In genomic region chr5:150774145-150774544, GRCh38 we compare ENCODE assay signal across 14 cellular contexts. TPM values are rescaled to one million over a fixed set of nuclear protein-coding genes. Genes with fewer than 3 reads are reported as not detected.
DNase-seq lines count a peak whose midpoint lies in the region; ATAC-seq and TF ChIP-seq lines count a peak whose summit lies in the region.
"Had no signal": no experiment of that assay in that cellular context is flagged by ENCODE, and none has a peak within 500 bp of the region (broad histone marks: within the 10 kb centered on the region; RNA-seq: fewer than 3 reads in every experiment).

No MANE protein-coding gene starts in this region.

- H3K27me3 ChIP-seq in skeletal muscle satellite cell (ENCODE audit: control insufficient read depth, insufficient read depth, low read length), result no peaks in the 10 kb centered on the region

- H3K9me3 ChIP-seq in skeletal muscle satellite cell (replicated peaks; ENCODE audit: low read length), result no peaks in the 10 kb centered on the region

- H3K4me1 ChIP-seq in skeletal muscle satellite cell (ENCODE audit: control insufficient read depth, insufficient read depth, low read length), result peaks cover 28% of the 10 kb centered on the region

- H3K4me2 ChIP-seq in skeletal muscle satellite cell (ENCODE audit: low read length), result peak overlapping the region; percentile 66

- intact Hi-C loops in left colon (cut with DNase I, micrococcal nuclease), result no loop called here

- no peak overlapping the region for H3K4me3 ChIP-seq in skeletal muscle satellite cell (ENCODE audit: low read length)

- peak overlapping the region; percentile 30 for H3K9ac ChIP-seq in skeletal muscle satellite cell (ENCODE audit: low read depth, low read length)

- TF ChIP-seq POLR2A in erythroblast (IDR thresholded peaks at IDR 0.05; ENCODE audit: low read length), result no peak

- peak; percentile 11 for DNase-seq in SKM-1 treated with dmso at 0.1 percent for 144 hours (lab: John Stamatoyannopoulos, UW; ENCODE audit: unreplicated experiment)
- DNase-seq in SKM-1 (lab: John Stamatoyannopoulos, UW; ENCODE audit: unreplicated experiment), result no peak
- DNase-seq in SK-N-DZ (ENCODE audit: low spot score), result peak; percentile 65
- peak; percentile 54 to 79 for DNase-seq in erythroblast (lab: John Stamatoyannopoulos, UW)
- DNase-seq in left colon, result no peak
- no peak for DNase-seq in DMS153 treated with DMSO at 0.1 percent for 48 hours (lab: John Stamatoyannopoulos, UW; ENCODE audit: unreplicated experiment)
- DNase-seq: 8988T; activated naive CD8-positive, alpha-beta T cell treated with anti-CD3 and anti-CD28 coated beads, Interleukin-2, amount 50 U/mL, for 24 hours; immature natural killer cell; natural killer cell; NCI-H526 treated with DMSO at 0.1 percent for 48 hours had no signal

- ATAC-seq in HG02623 (IDR thresholded peaks at IDR 0.05; ENCODE audit: unreplicated experiment) (no peak), left colon (no peak)
- ATAC-seq: activated naive CD8-positive, alpha-beta T cell treated with anti-CD3 and anti-CD28 coated beads, Interleukin-2, amount 50 U/mL, for 24 hours; stimulated activated memory B cell treated with anti-CD40 and anti-IgM and Interleukin-4, amounts not matched to agents 10 μg/mL and 1 μg/mL and 100 μg/mL, for 72 hours had no signal

- H3K36me3 ChIP-seq in skeletal muscle satellite cell (ENCODE audit: insufficient read depth, low read length), result no peaks in the 10 kb centered on the region

RNA-seq across cellular contexts. Expression of gene SMIM3, which starts 4.4 kb away (rescaled TPM):
- polyA plus RNA-seq in SK-N-DZ (2014; cell fraction: cytosol; rRNA removed), result 2.6 and 2.8 TPM in 2 replicates
- 0.94 and 1.4 TPM in 2 replicates for polyA plus RNA-seq in SK-N-DZ (2014; cell fraction: nucleus; rRNA removed)
- 136 and 155 TPM in 2 replicates for total RNA-seq in skeletal muscle satellite cell (2012; rRNA removed)
- 10 to 100 TPM; 11.0 to 13.6 TPM for total RNA-seq in left colon

RNA-seq across cellular contexts. Expression of gene DCTN4, which starts 15.3 kb away (rescaled TPM):
- polyA plus RNA-seq in SK-N-DZ (2014; cell fraction: cytosol; rRNA removed), result 53.0 and 55.7 TPM in 2 replicates
- 59.2 and 90.6 TPM in 2 replicates for polyA plus RNA-seq in SK-N-DZ (2014; cell fraction: nucleus; rRNA removed)
- total RNA-seq in skeletal muscle satellite cell (2012; rRNA removed), result 59.6 and 62.6 TPM in 2 replicates
- 10 to 100 TPM; 44.6 to 51.5 TPM for total RNA-seq in left colon

Comparison
In these comparisons a context has a peak if more than half of its experiments do, and no peak if none do; other contexts are left out.
1. DNase-seq: peak in SKM-1 treated with dmso at 0.1 percent for 144 hours (single experiment), SK-N-DZ (single experiment) and erythroblast (2 of 2); none in SKM-1 (single experiment), left colon (0 of 2) and DMS153 treated with DMSO at 0.1 percent for 48 hours (single experiment).